ENCODE assay signal across 9 cellular contexts in genomic region chr10:124701435-124701834, GRCh38. TPM values are rescaled to one million over a fixed set of nuclear protein-coding genes. Genes with fewer than 3 reads are reported as not detected.
A peak's percentile ranks its signal among the peaks of the same experiment; 100 is the strongest.
DNase-seq lines count a peak whose midpoint lies in the region; ATAC-seq and TF ChIP-seq lines count a peak whose summit lies in the region.
"Had no signal": no experiment of that assay in that cellular context is flagged by ENCODE, and none has a peak within 500 bp of the region (broad histone marks: within the 10 kb centered on the region; RNA-seq: fewer than 3 reads in every experiment).

No MANE protein-coding gene starts in this region.

- H3F3A ChIP-seq in PC-3 (ENCODE audit: low read length, unreplicated experiment): no peaks in the 10 kb centered on the region

- no peaks in the 10 kb centered on the region for H3K9me3 Mint-ChIP-seq in activated CD4-positive, alpha-beta memory T cell treated with anti-CD3 and anti-CD28 coated beads, Interleukin-2, amount 10 ng/mL, durations not matched to agents 7 days and 5 days

- peaks cover 100% of the 10 kb centered on the region for H3K4me1 Mint-ChIP-seq in activated CD4-positive, alpha-beta memory T cell treated with anti-CD3 and anti-CD28 coated beads, Interleukin-2, amount 10 ng/mL, durations not matched to agents 7 days and 5 days

- POLR2A ChIA-PET in activated CD4-positive, alpha-beta memory T cell treated with anti-CD3 and anti-CD28 coated beads, Interleukin-2, amount 10 ng/mL, durations not matched to agents 7 days and 5 days (lab: Charles Lee): interaction anchor here (0.9 to 15.0 kb wide), 11 partner anchors 9 to 83 kb away, joined by 3 to 460 read pairs (median 6); no protein-coding TSS in a partner anchor
- POLR2A ChIA-PET in PC-3 (lab: Charles Lee; ENCODE audit: unreplicated experiment): no interaction called here

- BruUV-seq in PC-3 (replicated peaks; lab: Mats Ljungman, UMichigan): no TSS peak

- no peaks in the 10 kb centered on the region for H3K27me3 Mint-ChIP-seq in activated CD4-positive, alpha-beta memory T cell treated with anti-CD3 and anti-CD28 coated beads, Interleukin-2, amount 10 ng/mL, durations not matched to agents 7 days and 5 days

- H3K36me3 ChIP-seq in neutrophil (peaks cover 34% of the 10 kb centered on the region), PC-3 (ENCODE audit: low read depth, low read length) (no peaks in the 10 kb centered on the region)

- H3K9ac ChIP-seq in PC-3 (ENCODE audit: low read length): no peak overlapping the region

- TF ChIP-seq CTCF in AG10803 (conservative IDR thresholded peaks at IDR 0.05; ENCODE audit: low read length): no peak
- TF ChIP-seq CTCF in fibroblast of villous mesenchyme (IDR thresholded peaks at IDR 0.05; ENCODE audit: insufficient read depth, low read depth, low read length): no peak
- TF ChIP-seq CTCF in neutrophil (IDR thresholded peaks at IDR 0.05): no peak
- TF ChIP-seq CTCF in PC-3 (conservative IDR thresholded peaks at IDR 0.05; ENCODE audit: low read depth, low read length): no peak
- no peak for TF ChIP-seq CTCF in GM20000 (IDR thresholded peaks at IDR 0.05; ENCODE audit: extremely low read depth, missing control alignments)

- H3K9me3 ChIP-seq in neutrophil: no peaks in the 10 kb centered on the region
- no peaks in the 10 kb centered on the region for H3K9me3 ChIP-seq in PC-3 (ENCODE audit: low read length)

- H3K4me1 ChIP-seq in neutrophil (ENCODE audit: control insufficient read depth in 1 of 2, insufficient read depth in 1 of 2, low read depth in 1 of 2, low read length in 1 of 2) (peaks cover 86 to 90% of the 10 kb centered on the region in 2 experiments), PC-3 (ENCODE audit: insufficient read depth, low read length) (no peaks in the 10 kb centered on the region)
- H3K4me1 ChIP-seq: foreskin keratinocyte had no signal

- H4K20me1 ChIP-seq in PC-3 (ENCODE audit: low read length): no peaks in the 10 kb centered on the region

- H3K27ac Mint-ChIP-seq in activated CD4-positive, alpha-beta memory T cell treated with anti-CD3 and anti-CD28 coated beads, Interleukin-2, amount 10 ng/mL, durations not matched to agents 7 days and 5 days: peak overlapping the region; percentile 96

- intact Hi-C loops in PC-3 (cut with micrococcal nuclease): no loop called here

- DNase-seq in AG10803 (ENCODE audit: low read depth): peak; percentile 29
- no peak for DNase-seq in activated CD4-positive, alpha-beta memory T cell treated with anti-CD3 and anti-CD28 coated beads, Interleukin-2, amount 10 ng/mL, durations not matched to agents 7 days and 5 days
- peak; percentile 79 for DNase-seq in fibroblast of villous mesenchyme (ENCODE audit: low read depth)
- DNase-seq in PC-3: no peak
- no peak for DNase-seq in SW 1271 (lab: John Stamatoyannopoulos, UW)
- DNase-seq in GM20000 (ENCODE audit: low spot score): no peak
- DNase-seq: foreskin keratinocyte had no signal

- no peaks in the 10 kb centered on the region for H3K79me2 ChIP-seq in PC-3 (ENCODE audit: low read length)

- no peaks in the 10 kb centered on the region for H3K9me2 ChIP-seq in PC-3 (replicated peaks; ENCODE audit: low read length)

- H3K27ac ChIP-seq in neutrophil (peak overlapping the region; percentile 94), PC-3 (ENCODE audit: low read length) (no peak overlapping the region)
- H3K27ac ChIP-seq: foreskin keratinocyte had no signal

- CTCF ChIA-PET in activated CD4-positive, alpha-beta memory T cell treated with anti-CD3 and anti-CD28 coated beads, Interleukin-2, amount 10 ng/mL, durations not matched to agents 7 days and 5 days (lab: Charles Lee): interaction anchor here (1.0 to 11.4 kb wide), 5 partner anchors 12 to 53 kb away, joined by 3 to 162 read pairs (median 11); no protein-coding TSS in a partner anchor
- CTCF ChIA-PET in PC-3 (lab: Charles Lee): no interaction called here

- ATAC-seq in GM21390 (IDR thresholded peaks at IDR 0.05; ENCODE audit: unreplicated experiment) (no peak), PC-3 (no peak)
- ATAC-seq: foreskin keratinocyte had no signal

- no peak overlapping the region for H2AFZ ChIP-seq in PC-3 (ENCODE audit: low read length)

- H3K27me3 ChIP-seq in neutrophil (no peaks in the 10 kb centered on the region), PC-3 (ENCODE audit: low read length) (no peaks in the 10 kb centered on the region)
- H3K27me3 ChIP-seq: foreskin keratinocyte had no signal

- H3K36me3 Mint-ChIP-seq in activated CD4-positive, alpha-beta memory T cell treated with anti-CD3 and anti-CD28 coated beads, Interleukin-2, amount 10 ng/mL, durations not matched to agents 7 days and 5 days (ENCODE audit: low read depth): peaks cover 72% of the 10 kb centered on the region

- H3K4me3 ChIP-seq in AG10803 (ENCODE audit: low read length) (no peak overlapping the region), fibroblast of villous mesenchyme (ENCODE audit: low read depth, low read length) (no peak overlapping the region), neutrophil (ENCODE audit: low read depth in 1 of 2, low read length in 1 of 2) (peak overlapping the region; percentile 21 to 43), PC-3 (ENCODE audit: low read length) (no peak overlapping the region)

- H3K4me2 ChIP-seq in PC-3 (ENCODE audit: low read length): no peak overlapping the region

- H3K4me3 Mint-ChIP-seq in activated CD4-positive, alpha-beta memory T cell treated with anti-CD3 and anti-CD28 coated beads, Interleukin-2, amount 10 ng/mL, durations not matched to agents 7 days and 5 days: no peak overlapping the region

RNA-seq across cellular contexts. Expression of gene FAM53B, which starts 42.7 kb away (rescaled TPM):
- total RNA-seq in activated CD4-positive, alpha-beta memory T cell treated with anti-CD3 and anti-CD28 coated beads, Interleukin-2, amount 10 ng/mL, durations not matched to agents 7 days and 5 days: 10 to 100 TPM; 44.9 to 46.6 TPM
- total RNA-seq in fibroblast of villous mesenchyme (13.4 and 13.9 TPM in 2 replicates), PC-3 (2014; rRNA removed) (16.5 and 19.4 TPM in 2 replicates)

Comparison
In these comparisons a context has a peak if more than half of its experiments do, and no peak if none do; other contexts are left out.
1. DNase-seq: peak in AG10803 (single experiment) and fibroblast of villous mesenchyme (single experiment); none in activated CD4-positive, alpha-beta memory T cell treated with anti-CD3 and anti-CD28 coated beads, Interleukin-2, amount 10 ng/mL, durations not matched to agents 7 days and 5 days (single experiment), PC-3 (single experiment), SW 1271 (0 of 2) and GM20000 (single experiment).
2. H3K4me3 ChIP-seq: peak in neutrophil (2 of 2); none in AG10803 (single experiment), fibroblast of villous mesenchyme (single experiment) and PC-3 (single experiment).